19 cellular contexts compared by ENCODE assay signal in the genomic region with DNA sequence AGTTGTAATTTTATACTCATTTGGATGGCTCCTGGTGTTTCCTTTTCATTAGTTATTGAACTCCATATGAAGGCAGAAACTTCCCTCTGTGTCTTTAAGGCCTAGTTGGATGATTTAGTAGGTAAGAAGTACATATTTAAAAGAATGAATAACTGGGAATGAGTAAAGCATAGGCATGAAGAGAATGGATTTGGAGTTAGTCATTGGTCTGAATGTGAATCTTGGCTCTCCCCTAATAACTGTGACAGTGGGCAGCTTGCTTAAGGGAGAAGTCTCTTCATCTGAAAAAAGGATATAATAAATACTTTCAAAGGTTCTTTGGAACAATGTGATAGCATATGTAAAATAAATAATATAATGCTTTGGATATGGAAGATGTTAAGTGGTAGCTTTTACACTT.
A peak's percentile ranks its signal among the peaks of the same experiment; 100 is the strongest.
DNase-seq lines count a peak whose midpoint lies in the region; ATAC-seq lines count a peak whose summit lies in the region.
"Had no signal": no experiment of that assay in that cellular context is flagged by ENCODE, and none has a peak within 500 bp of the region (broad histone marks: within the 10 kb centered on the region; RNA-seq: fewer than 3 reads in every experiment).

No MANE protein-coding gene starts in this region.

- no peak for ATAC-seq in GM21515 (IDR thresholded peaks at IDR 0.05; ENCODE audit: unreplicated experiment)
- no peak for ATAC-seq in HG03460 (IDR thresholded peaks at IDR 0.05; ENCODE audit: unreplicated experiment)
- ATAC-seq: left ventricle myocardium superior, mucosa of descending colon had no signal

- DNase-seq in GM04503 (ENCODE audit: low read depth) (peak; percentile 59), amniotic epithelial cell (ENCODE audit: low read depth) (peak; percentile 47), fibroblast of peridontal ligament (ENCODE audit: extremely low read depth) (peak; percentile 72), stromal cell of bone marrow (ENCODE audit: low read depth) (peak; percentile 65), NCI-H748 treated with DMSO at 0.1 percent for 48 hours (lab: John Stamatoyannopoulos, UW) (no peak)
- DNase-seq: activated CD4-positive, alpha-beta T cell treated with anti-CD3 and anti-CD28 coated beads, Interleukin-2, amount 50 U/mL, for 1 hour; activated CD8-positive, alpha-beta memory T cell treated with anti-CD3 and anti-CD28 coated beads, Interleukin-2, amount 50 U/mL, for 48 hours; head of caudate nucleus; left ventricle myocardium superior; mucosa of descending colon; NCI-H1694 treated with DMSO at 0.1 percent for 48 hours; NCI-H2227 treated with DMSO at 0.1 percent for 48 hours; NCI-H82; SHP77; stimulated activated CD4-positive, alpha-beta T cell treated with anti-CD3 and anti-CD28 coated beads, Interleukin-2, amount 100 ng/mL, for 24 hours; stimulated activated naive CD8-positive, alpha-beta T cell treated with anti-CD3 and anti-CD28 coated beads, Interleukin-15, amount 100 ng/mL, for 72 hours; WERI-Rb-1 had no signal
